1 cellular context compared by ENCODE assay signal in the genomic region with DNA sequence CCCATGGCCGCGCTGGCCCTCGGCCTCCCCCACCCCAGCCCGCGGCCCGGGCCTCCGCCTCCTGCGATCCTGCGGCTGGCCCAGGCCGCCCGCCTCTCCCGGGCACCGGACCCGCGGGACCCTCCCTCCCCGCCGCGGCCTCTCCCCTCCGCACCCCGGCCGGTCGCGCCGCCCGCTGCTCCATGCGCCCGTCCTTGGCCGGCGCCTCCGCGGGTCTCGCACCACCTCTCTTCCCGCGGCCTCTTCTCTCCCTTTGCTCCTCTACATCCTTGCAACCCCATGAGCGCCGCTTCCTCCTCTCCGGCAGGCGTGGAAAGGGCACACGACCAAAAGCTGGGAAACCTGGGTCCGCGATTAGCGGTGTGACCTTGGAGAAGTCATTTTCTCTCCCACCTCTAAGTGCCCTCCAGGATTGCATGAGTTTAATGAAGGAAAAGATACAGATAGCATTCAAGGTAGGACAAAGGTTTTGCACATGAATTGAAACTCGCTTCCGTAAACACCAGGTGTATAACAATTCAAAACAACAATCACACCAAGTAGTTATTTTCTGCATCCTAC.
TF ChIP-seq lines count a peak whose summit lies in the region.

No MANE protein-coding gene starts in this region.

TF ChIP-seq in H1, 55 proteins besides CTCF, POLR2A, EP300 and RAD21 (continued from another document):
- TF ChIP-seq, protein P1, sequence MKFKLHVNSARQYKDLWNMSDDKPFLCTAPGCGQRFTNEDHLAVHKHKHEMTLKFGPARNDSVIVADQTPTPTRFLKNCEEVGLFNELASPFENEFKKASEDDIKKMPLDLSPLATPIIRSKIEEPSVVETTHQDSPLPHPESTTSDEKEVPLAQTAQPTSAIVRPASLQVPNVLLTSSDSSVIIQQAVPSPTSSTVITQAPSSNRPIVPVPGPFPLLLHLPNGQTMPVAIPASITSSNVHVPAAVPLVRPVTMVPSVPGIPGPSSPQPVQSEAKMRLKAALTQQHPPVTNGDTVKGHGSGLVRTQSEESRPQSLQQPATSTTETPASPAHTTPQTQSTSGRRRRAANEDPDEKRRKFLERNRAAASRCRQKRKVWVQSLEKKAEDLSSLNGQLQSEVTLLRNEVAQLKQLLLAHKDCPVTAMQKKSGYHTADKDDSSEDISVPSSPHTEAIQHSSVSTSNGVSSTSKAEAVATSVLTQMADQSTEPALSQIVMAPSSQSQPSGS (IDR thresholded peaks at IDR 0.05; ENCODE audit: low read length): no peak
- peak; percentile 99 for TF ChIP-seq KDM1A (IDR thresholded peaks at IDR 0.05; ENCODE audit: borderline replicate concordance, low read length)
- no peak for TF ChIP-seq SP4 (IDR thresholded peaks at IDR 0.05; ENCODE audit: low read length)
- TF ChIP-seq PHF8 (conservative IDR thresholded peaks at IDR 0.05; ENCODE audit: low read depth, low read length): peak; percentile 8; the same call in 1 of the 2 replicates
- TF ChIP-seq TBP (IDR thresholded peaks at IDR 0.05; ENCODE audit: low read depth, low read length): peak; percentile 23; the same call in 1 of the 2 replicates
- peak; percentile 37 to 92; a peak in 1 of 4 replicates for TF ChIP-seq HDAC2 (IDR thresholded peaks at IDR 0.05; ENCODE audit: borderline replicate concordance in 1 of 2, low read depth in 2 of 2, low read length in 2 of 2)
- TF ChIP-seq CHD1 (IDR thresholded peaks at IDR 0.05; ENCODE audit: low read depth, low read length): no peak
- TF ChIP-seq BACH1 (IDR thresholded peaks at IDR 0.05; ENCODE audit: low read length): 0 out of 2 replicates have a peak, but pooled peaks have one; percentile 41
- no peak for TF ChIP-seq CREB1 (IDR thresholded peaks at IDR 0.05)
- no peak for TF ChIP-seq BCL11A (IDR thresholded peaks at IDR 0.05; ENCODE audit: low read depth in 2 of 2, low read length in 2 of 2)
- no peak for TF ChIP-seq TCF12 (IDR thresholded peaks at IDR 0.05; ENCODE audit: low read depth, low read length)
- TF ChIP-seq ASH2L (IDR thresholded peaks at IDR 0.05; ENCODE audit: low read length): peak; percentile 92
- no peak for TF ChIP-seq SIX5 (IDR thresholded peaks at IDR 0.05; ENCODE audit: low read depth, low read length)
- TF ChIP-seq ZNF274 (IDR thresholded peaks at IDR 0.05; ENCODE audit: borderline replicate concordance, extremely low read depth, low read length): no peak
- TF ChIP-seq, protein P2, sequence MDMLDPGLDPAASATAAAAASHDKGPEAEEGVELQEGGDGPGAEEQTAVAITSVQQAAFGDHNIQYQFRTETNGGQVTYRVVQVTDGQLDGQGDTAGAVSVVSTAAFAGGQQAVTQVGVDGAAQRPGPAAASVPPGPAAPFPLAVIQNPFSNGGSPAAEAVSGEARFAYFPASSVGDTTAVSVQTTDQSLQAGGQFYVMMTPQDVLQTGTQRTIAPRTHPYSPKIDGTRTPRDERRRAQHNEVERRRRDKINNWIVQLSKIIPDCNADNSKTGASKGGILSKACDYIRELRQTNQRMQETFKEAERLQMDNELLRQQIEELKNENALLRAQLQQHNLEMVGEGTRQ (IDR thresholded peaks at IDR 0.05; ENCODE audit: low read length): no peak
